19 cellular contexts compared by ENCODE assay signal in the genomic region with DNA sequence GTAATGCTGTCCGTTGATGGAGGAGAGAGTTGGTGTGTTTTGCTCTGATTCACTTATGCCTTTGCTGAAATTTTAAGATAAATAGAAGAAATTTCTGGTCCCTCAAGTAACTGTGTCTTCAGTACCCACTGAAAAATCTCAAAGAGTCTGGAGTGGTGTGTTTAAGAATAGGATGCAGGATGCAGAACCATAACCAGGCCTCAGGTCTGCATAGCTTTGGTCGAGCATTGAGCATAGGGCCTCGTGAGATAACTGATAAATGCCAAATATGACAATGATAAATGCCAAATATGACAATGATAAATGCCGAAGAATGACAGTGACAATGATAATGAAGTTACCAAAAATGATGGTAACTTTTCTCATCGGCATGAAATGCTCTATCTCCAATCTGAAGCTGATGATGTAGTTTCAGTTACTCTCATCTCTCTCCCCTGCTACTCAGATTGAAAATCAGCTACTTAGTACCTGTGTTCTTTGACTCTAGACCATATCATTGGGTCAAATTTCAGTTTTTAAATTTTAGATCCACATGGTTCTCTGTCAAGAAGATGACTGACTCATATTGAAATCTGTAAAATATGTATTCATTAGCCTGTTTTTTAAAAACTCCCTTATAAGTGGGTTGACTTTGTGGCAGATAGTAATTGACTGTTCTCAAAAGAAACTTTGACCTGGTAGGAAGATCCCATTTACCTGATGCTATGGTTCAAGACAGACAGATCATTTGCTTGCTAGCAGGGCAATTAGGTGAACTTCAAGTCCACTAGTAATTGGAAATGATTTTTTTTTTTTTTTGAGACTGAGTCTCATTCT.
A peak's percentile ranks its signal among the peaks of the same experiment; 100 is the strongest.
DNase-seq lines count a peak whose midpoint lies in the region; ATAC-seq and FAIRE-seq lines count a peak whose summit lies in the region.
"Had no signal": no experiment of that assay in that cellular context is flagged by ENCODE, and none has a peak within 500 bp of the region (broad histone marks: within the 10 kb centered on the region; RNA-seq: fewer than 3 reads in every experiment).

No MANE protein-coding gene starts in this region.

- no peaks in the 10 kb centered on the region for H3K27me3 Mint-ChIP-seq in activated T-helper 17 cell treated with anti-CD3 and anti-CD28 coated beads, Interleukin-2, amount 50 U/mL, for 72 hours
- H3K27me3 Mint-ChIP-seq: activated CD4-positive, alpha-beta T cell treated with anti-CD3 and anti-CD28 coated beads, Interleukin-2, amount 10 ng/mL, durations not matched to agents 7 days and 5 days; activated naive CD8-positive, alpha-beta T cell; T-cell had no signal

- no peak overlapping the region for H3K27ac Mint-ChIP-seq in activated T-helper 17 cell treated with anti-CD3 and anti-CD28 coated beads, Interleukin-2, amount 50 U/mL, for 72 hours
- H3K27ac Mint-ChIP-seq: activated CD4-positive, alpha-beta T cell treated with anti-CD3 and anti-CD28 coated beads, Interleukin-2, amount 10 ng/mL, durations not matched to agents 7 days and 5 days; activated naive CD8-positive, alpha-beta T cell; immature natural killer cell; T-cell had no signal

- H3K9me3 Mint-ChIP-seq in activated T-helper 17 cell treated with anti-CD3 and anti-CD28 coated beads, Interleukin-2, amount 50 U/mL, for 72 hours, result no peaks in the 10 kb centered on the region
- H3K9me3 Mint-ChIP-seq: immature natural killer cell, T-cell had no signal

- H3K4me1 Mint-ChIP-seq in activated T-helper 17 cell treated with anti-CD3 and anti-CD28 coated beads, Interleukin-2, amount 50 U/mL, for 72 hours, result no peaks in the 10 kb centered on the region
- H3K4me1 Mint-ChIP-seq: activated CD4-positive, alpha-beta T cell treated with anti-CD3 and anti-CD28 coated beads, Interleukin-2, amount 10 ng/mL, durations not matched to agents 7 days and 5 days; immature natural killer cell; T-cell had no signal

- no peak for FAIRE-seq in urothelium cell line (lab: Jason Lieb, UNC)

- no peaks in the 10 kb centered on the region for H3K36me3 Mint-ChIP-seq in activated T-helper 17 cell treated with anti-CD3 and anti-CD28 coated beads, Interleukin-2, amount 50 U/mL, for 72 hours (ENCODE audit: low read depth)
- H3K36me3 Mint-ChIP-seq: immature natural killer cell had no signal

- H3K4me3 Mint-ChIP-seq in activated T-helper 17 cell treated with anti-CD3 and anti-CD28 coated beads, Interleukin-2, amount 50 U/mL, for 72 hours, result no peak overlapping the region
- H3K4me3 Mint-ChIP-seq: activated CD4-positive, alpha-beta T cell treated with anti-CD3 and anti-CD28 coated beads, Interleukin-2, amount 10 ng/mL, durations not matched to agents 7 days and 5 days; activated naive CD8-positive, alpha-beta T cell; immature natural killer cell; T-cell had no signal

- peak; percentile 95 for ATAC-seq in activated CD4-positive, CD25-positive, alpha-beta regulatory T cell treated with anti-CD3 and anti-CD28 coated beads, Interleukin-2, amount 50 U/mL, for 24 hours
- peak; percentile 51 for ATAC-seq in GM18867 (IDR thresholded peaks at IDR 0.05; ENCODE audit: unreplicated experiment)
- ATAC-seq in HG02623 (IDR thresholded peaks at IDR 0.05; ENCODE audit: unreplicated experiment), result peak; percentile 67
- ATAC-seq in activated T-helper 17 cell treated with anti-CD3 and anti-CD28 coated beads, Interleukin-2, amount 50 U/mL, for 72 hours (replicated peaks), result peak; percentile 93
- no peak for ATAC-seq in GM21381 (IDR thresholded peaks at IDR 0.05; ENCODE audit: unreplicated experiment)
- ATAC-seq: lower lobe of right lung, T-cell had no signal

- DNase-seq in activated CD4-positive, CD25-positive, alpha-beta regulatory T cell treated with anti-CD3 and anti-CD28 coated beads, Interleukin-2, amount 50 U/mL, for 72 hours, result no peak
- DNase-seq in SIG-M5 treated with dmso at 0.1 percent for 504 hours (lab: John Stamatoyannopoulos, UW; ENCODE audit: unreplicated experiment), result no peak
- DNase-seq in urothelium cell line (ENCODE audit: low spot score), result no peak
- DNase-seq: activated CD4-positive, alpha-beta T cell treated with anti-CD3 and anti-CD28 coated beads, Interleukin-2, amount 10 ng/mL, durations not matched to agents 7 days and 5 days; Caco-2; H7; heart left ventricle; immature natural killer cell; lower lobe of right lung; NCI-H1105; stimulated activated CD4-positive, alpha-beta T cell treated with anti-CD3 and anti-CD28 coated beads, Interleukin-4, amount 100 ng/mL, for 24 hours; T-cell; upper lobe of right lung had no signal
